Comparison of ENCODE assay signal across 17 cellular contexts in the genomic region with DNA sequence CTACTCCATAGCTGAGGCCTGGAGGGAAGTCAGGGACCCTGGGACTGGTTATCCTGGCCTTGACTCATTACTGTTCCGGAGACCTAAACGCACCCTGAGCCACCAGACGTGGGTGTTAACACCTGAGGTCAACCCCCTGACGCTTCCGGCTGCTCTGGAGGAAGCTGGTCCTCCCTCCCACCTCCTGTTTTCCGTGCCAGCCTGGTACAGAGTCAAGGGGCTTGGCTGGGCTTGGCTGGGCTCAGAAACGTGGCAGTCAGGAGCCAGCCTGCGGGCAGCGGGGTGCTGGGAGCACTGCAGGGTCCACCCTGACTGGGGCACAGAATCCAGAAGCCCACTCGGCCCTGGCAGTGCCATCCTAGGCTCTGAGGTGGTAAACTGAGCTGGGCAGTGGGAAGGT. TPM values are rescaled to one million over a fixed set of nuclear protein-coding genes. Genes with fewer than 3 reads are reported as not detected.
A peak's percentile ranks its signal among the peaks of the same experiment; 100 is the strongest.
DNase-seq lines count a peak whose midpoint lies in the region; ATAC-seq, FAIRE-seq and TF ChIP-seq lines count a peak whose summit lies in the region.
"Had no signal": no experiment of that assay in that cellular context is flagged by ENCODE, and none has a peak within 500 bp of the region (broad histone marks: within the 10 kb centered on the region; RNA-seq: fewer than 3 reads in every experiment).

No MANE protein-coding gene starts in this region.

- no peak for TF ChIP-seq CTCF in activated CD8-positive, alpha-beta T cell treated with anti-CD3 and anti-CD28 coated beads for 36 hours (IDR thresholded peaks at IDR 0.05)
- TF ChIP-seq CTCF in bronchial epithelial cell (IDR thresholded peaks at IDR 0.05; ENCODE audit: insufficient read depth, low read length, severe bottlenecking) (no peak), kidney (IDR thresholded peaks at IDR 0.05; ENCODE audit: borderline replicate concordance, extremely low read depth, insufficient read depth) (no peak), prostate gland (IDR thresholded peaks at IDR 0.05) (no peak)

- no peak overlapping the region for H3K4me3 ChIP-seq in bronchial epithelial cell (ENCODE audit: low read depth, low read length)
- H3K4me3 ChIP-seq in kidney (ENCODE audit: low read length in 2 of 2): no peak overlapping the region
- no peak overlapping the region for H3K4me3 ChIP-seq in prostate gland
- H3K4me3 ChIP-seq: BLaER1 treated with 17β-estradiol and CSF1 and Interleukin-3, amounts not matched to agents 10 nM and 100 nM had no signal

- no peak overlapping the region for H3K27ac Mint-ChIP-seq in activated CD8-positive, alpha-beta T cell treated with anti-CD3 and anti-CD28 coated beads for 36 hours
- no peak overlapping the region for H3K27ac Mint-ChIP-seq in activated CD8-positive, alpha-beta T cell treated with anti-CD3 and anti-CD28 coated beads, Interleukin-2, amount 10 ng/mL, durations not matched to agents 7 days and 5 days
- H3K27ac Mint-ChIP-seq in activated CD4-positive, alpha-beta T cell treated with anti-CD3 and anti-CD28 coated beads, Interleukin-2, amount 10 ng/mL, durations not matched to agents 7 days and 5 days: no peak overlapping the region

- no peaks in the 10 kb centered on the region for H3K36me3 Mint-ChIP-seq in activated CD8-positive, alpha-beta T cell treated with anti-CD3 and anti-CD28 coated beads for 36 hours (ENCODE audit: low read depth)
- H3K36me3 Mint-ChIP-seq in activated CD8-positive, alpha-beta T cell treated with anti-CD3 and anti-CD28 coated beads, Interleukin-2, amount 10 ng/mL, durations not matched to agents 7 days and 5 days (ENCODE audit: low read depth): no peaks in the 10 kb centered on the region
- no peaks in the 10 kb centered on the region for H3K36me3 Mint-ChIP-seq in activated CD4-positive, alpha-beta T cell treated with anti-CD3 and anti-CD28 coated beads, Interleukin-2, amount 10 ng/mL, durations not matched to agents 7 days and 5 days (ENCODE audit: low read depth)

- peak; percentile 30 for ATAC-seq in activated CD8-positive, alpha-beta T cell treated with anti-CD3 and anti-CD28 coated beads for 36 hours
- no peak for ATAC-seq in activated CD8-positive, alpha-beta T cell treated with anti-CD3 and anti-CD28 coated beads, Interleukin-2, amount 10 ng/mL, durations not matched to agents 7 days and 5 days

- H3K4me1 ChIP-seq in kidney (ENCODE audit: control insufficient read depth in 1 of 2, insufficient read depth in 1 of 2, low read depth in 1 of 2, low read length in 2 of 2): peaks cover 8 to 13% of the 10 kb centered on the region in 2 donors
- no peaks in the 10 kb centered on the region for H3K4me1 ChIP-seq in prostate gland (replicated peaks)

- no peak overlapping the region for H3K9ac ChIP-seq in kidney (ENCODE audit: low read length in 2 of 2)
- H3K9ac ChIP-seq: BLaER1 treated with 17β-estradiol and CSF1 and Interleukin-3, amounts not matched to agents 10 nM and 100 nM had no signal

- TF ChIP-seq POLR2A in prostate gland (IDR thresholded peaks at IDR 0.05): no peak

- no peaks in the 10 kb centered on the region for H3K27me3 Mint-ChIP-seq in activated CD8-positive, alpha-beta T cell treated with anti-CD3 and anti-CD28 coated beads for 36 hours
- peaks cover 14% of the 10 kb centered on the region for H3K27me3 Mint-ChIP-seq in activated CD8-positive, alpha-beta T cell treated with anti-CD3 and anti-CD28 coated beads, Interleukin-2, amount 10 ng/mL, durations not matched to agents 7 days and 5 days (ENCODE audit: low read depth)
- H3K27me3 Mint-ChIP-seq in activated CD4-positive, alpha-beta T cell treated with anti-CD3 and anti-CD28 coated beads, Interleukin-2, amount 10 ng/mL, durations not matched to agents 7 days and 5 days: no peaks in the 10 kb centered on the region

- H3K27ac ChIP-seq in kidney (ENCODE audit: low read depth in 2 of 2, low read length in 2 of 2): no peak overlapping the region
- no peak overlapping the region for H3K27ac ChIP-seq in prostate gland
- H3K27ac ChIP-seq: BLaER1 treated with 17β-estradiol and CSF1 and Interleukin-3, amounts not matched to agents 10 nM and 100 nM had no signal

- CTCF ChIA-PET in activated CD8-positive, alpha-beta T cell treated with anti-CD3 and anti-CD28 coated beads for 36 hours (lab: Charles Lee): interaction anchor here (0.5 to 1.9 kb wide), 3 partner anchors 8 to 654 kb away, joined by 3 to 5 read pairs (median 5); no protein-coding TSS in a partner anchor
- CTCF ChIA-PET in activated CD8-positive, alpha-beta T cell treated with anti-CD3 and anti-CD28 coated beads, Interleukin-2, amount 10 ng/mL, durations not matched to agents 7 days and 5 days (lab: Charles Lee): interaction anchor here (1.5 kb wide), 1 partner anchor 26 kb away, joined by 4 read pairs; no protein-coding TSS in a partner anchor
- CTCF ChIA-PET in activated CD4-positive, alpha-beta T cell treated with anti-CD3 and anti-CD28 coated beads, Interleukin-2, amount 10 ng/mL, durations not matched to agents 7 days and 5 days (lab: Charles Lee): interaction anchor here (0.8 to 1.7 kb wide), 7 partner anchors 9 to 132 kb away, joined by 3 to 6 read pairs (median 3); no protein-coding TSS in a partner anchor

- FAIRE-seq in bronchial epithelial cell (lab: Jason Lieb, UNC) (no peak), kidney (lab: Jason Lieb, UNC) (no peak)

- no peaks in the 10 kb centered on the region for H3K4me1 Mint-ChIP-seq in activated CD8-positive, alpha-beta T cell treated with anti-CD3 and anti-CD28 coated beads for 36 hours (ENCODE audit: low read depth)
- peaks cover 13% of the 10 kb centered on the region for H3K4me1 Mint-ChIP-seq in activated CD8-positive, alpha-beta T cell treated with anti-CD3 and anti-CD28 coated beads, Interleukin-2, amount 10 ng/mL, durations not matched to agents 7 days and 5 days (ENCODE audit: low read depth)
- no peaks in the 10 kb centered on the region for H3K4me1 Mint-ChIP-seq in activated CD4-positive, alpha-beta T cell treated with anti-CD3 and anti-CD28 coated beads, Interleukin-2, amount 10 ng/mL, durations not matched to agents 7 days and 5 days

- H3K27me3 ChIP-seq in bronchial epithelial cell (ENCODE audit: control insufficient read depth, insufficient read depth, low read length): no peaks in the 10 kb centered on the region
- H3K27me3 ChIP-seq in prostate gland (replicated peaks; ENCODE audit: insufficient read depth): no peaks in the 10 kb centered on the region
- H3K27me3 ChIP-seq: BLaER1 treated with 17β-estradiol and CSF1 and Interleukin-3, amounts not matched to agents 10 nM and 100 nM had no signal

- H3K36me3 ChIP-seq in bronchial epithelial cell (ENCODE audit: control insufficient read depth, insufficient read depth, low read length) (no peaks in the 10 kb centered on the region), kidney (ENCODE audit: control insufficient read depth in 1 of 2, insufficient read depth in 2 of 2, low read length in 2 of 2) (no peaks in the 10 kb centered on the region), prostate gland (no peaks in the 10 kb centered on the region)
- H3K36me3 ChIP-seq: BLaER1 treated with 17β-estradiol and CSF1 and Interleukin-3, amounts not matched to agents 10 nM and 100 nM had no signal

- WGBS in prostate gland: 68% methylated on average over 10 of the region's 10 CpGs

- no peak for DNase-seq in activated CD8-positive, alpha-beta T cell treated with anti-CD3 and anti-CD28 coated beads for 36 hours
- no peak for DNase-seq in activated CD8-positive, alpha-beta T cell treated with anti-CD3 and anti-CD28 coated beads, Interleukin-2, amount 10 ng/mL, durations not matched to agents 7 days and 5 days
- DNase-seq in bronchial epithelial cell (ENCODE audit: low read depth): peak; percentile 38
- DNase-seq in kidney: peak; percentile 85
- DNase-seq in renal cortical epithelial cell (ENCODE audit: low read depth): peak; percentile 75
- no peak for DNase-seq in prostate gland (ENCODE audit: low spot score)
- no peak for DNase-seq in AG08396 (ENCODE audit: low spot score)
- no peak for DNase-seq in activated CD4-positive, alpha-beta T cell treated with anti-CD3 and anti-CD28 coated beads, Interleukin-2, amount 10 ng/mL, durations not matched to agents 7 days and 5 days
- DNase-seq: 8988T, COR-L47, DMS53, HCEC 1CT, Karpas-422, NCI-H1417 treated with DMSO at 0.1 percent for 48 hours, NCI-H2029 treated with DMSO at 0.1 percent for 48 hours, NCI-H524 treated with DMSO at 0.1 percent for 48 hours had no signal

- no peaks in the 10 kb centered on the region for H3K9me3 Mint-ChIP-seq in activated CD8-positive, alpha-beta T cell treated with anti-CD3 and anti-CD28 coated beads for 36 hours
- H3K9me3 Mint-ChIP-seq in activated CD8-positive, alpha-beta T cell treated with anti-CD3 and anti-CD28 coated beads, Interleukin-2, amount 10 ng/mL, durations not matched to agents 7 days and 5 days (ENCODE audit: insufficient read depth): no peaks in the 10 kb centered on the region
- no peaks in the 10 kb centered on the region for H3K9me3 Mint-ChIP-seq in activated CD4-positive, alpha-beta T cell treated with anti-CD3 and anti-CD28 coated beads, Interleukin-2, amount 10 ng/mL, durations not matched to agents 7 days and 5 days

- H3K9me3 ChIP-seq in kidney (ENCODE audit: control insufficient read depth in 1 of 2, low read length in 2 of 2): no peaks in the 10 kb centered on the region
- H3K9me3 ChIP-seq in prostate gland: no peaks in the 10 kb centered on the region
- H3K9me3 ChIP-seq: BLaER1 treated with 17β-estradiol and CSF1 and Interleukin-3, amounts not matched to agents 10 nM and 100 nM had no signal

- no peak overlapping the region for H3K4me3 Mint-ChIP-seq in activated CD8-positive, alpha-beta T cell treated with anti-CD3 and anti-CD28 coated beads for 36 hours
- no peak overlapping the region for H3K4me3 Mint-ChIP-seq in activated CD8-positive, alpha-beta T cell treated with anti-CD3 and anti-CD28 coated beads, Interleukin-2, amount 10 ng/mL, durations not matched to agents 7 days and 5 days
- no peak overlapping the region for H3K4me3 Mint-ChIP-seq in activated CD4-positive, alpha-beta T cell treated with anti-CD3 and anti-CD28 coated beads, Interleukin-2, amount 10 ng/mL, durations not matched to agents 7 days and 5 days

- POLR2A ChIA-PET in activated CD8-positive, alpha-beta T cell treated with anti-CD3 and anti-CD28 coated beads for 36 hours (lab: Charles Lee): interaction anchor here (1.3 kb wide), 1 partner anchor 14 kb away, joined by 4 read pairs; no protein-coding TSS in a partner anchor
- POLR2A ChIA-PET in activated CD8-positive, alpha-beta T cell treated with anti-CD3 and anti-CD28 coated beads, Interleukin-2, amount 10 ng/mL, durations not matched to agents 7 days and 5 days (lab: Charles Lee): no interaction called here
- POLR2A ChIA-PET in activated CD4-positive, alpha-beta T cell treated with anti-CD3 and anti-CD28 coated beads, Interleukin-2, amount 10 ng/mL, durations not matched to agents 7 days and 5 days (lab: Charles Lee): no interaction called here

- intact Hi-C loops in activated CD8-positive, alpha-beta T cell treated with anti-CD3 and anti-CD28 coated beads for 36 hours (cut with micrococcal nuclease): no loop called here
- intact Hi-C loops in kidney (cut with DNase I): no loop called here
- intact Hi-C loops in prostate gland (cut with DNase I): no loop called here

RNA-seq across cellular contexts. Expression of a gene that starts 2.6 kb away (rescaled TPM):
- not detected for total RNA-seq in activated CD8-positive, alpha-beta T cell treated with anti-CD3 and anti-CD28 coated beads for 36 hours
- total RNA-seq in activated CD8-positive, alpha-beta T cell treated with anti-CD3 and anti-CD28 coated beads, Interleukin-2, amount 10 ng/mL, durations not matched to agents 7 days and 5 days: under 1 TPM; 0.37 to 0.50 TPM
- 42.4 and 202 TPM in 2 replicates for total RNA-seq in bronchial epithelial cell
- 234 TPM for total RNA-seq in kidney
- polyA plus RNA-seq in kidney (ENCODE audit: insufficient read depth, low read depth, low replicate concordance): 27.8 TPM
- 2.4 and 29.2 TPM in 2 replicates for total RNA-seq in renal cortical epithelial cell
- total RNA-seq in prostate gland: 1 to 10 TPM; 1.5 to 6.4 TPM
- total RNA-seq in activated CD4-positive, alpha-beta T cell treated with anti-CD3 and anti-CD28 coated beads, Interleukin-2, amount 10 ng/mL, durations not matched to agents 7 days and 5 days: not detected

RNA-seq across cellular contexts. Expression of a gene that starts 7.3 kb away (rescaled TPM):
- total RNA-seq in activated CD8-positive, alpha-beta T cell treated with anti-CD3 and anti-CD28 coated beads for 36 hours: under 1 TPM; 0.27 to 0.32 TPM
- 1 to 10 TPM; 2.2 to 2.4 TPM for total RNA-seq in activated CD8-positive, alpha-beta T cell treated with anti-CD3 and anti-CD28 coated beads, Interleukin-2, amount 10 ng/mL, durations not matched to agents 7 days and 5 days
- not detected in 2 replicates for total RNA-seq in bronchial epithelial cell
- not detected for total RNA-seq in kidney
- 0.80 TPM for polyA plus RNA-seq in kidney (ENCODE audit: insufficient read depth, low read depth, low replicate concordance)
- total RNA-seq in renal cortical epithelial cell: not detected in 2 replicates
- total RNA-seq in prostate gland: under 1 TPM in 1 of 2 donors, not detected in 1; 0.09 TPM
- total RNA-seq in activated CD4-positive, alpha-beta T cell treated with anti-CD3 and anti-CD28 coated beads, Interleukin-2, amount 10 ng/mL, durations not matched to agents 7 days and 5 days: under 1 TPM; 0.27 TPM

Comparison
In these comparisons a context has a peak if more than half of its experiments do, and no peak if none do; other contexts are left out.
1. DNase-seq: peak in bronchial epithelial cell (single experiment), kidney (single experiment) and renal cortical epithelial cell (single experiment); none in activated CD8-positive, alpha-beta T cell treated with anti-CD3 and anti-CD28 coated beads for 36 hours (single experiment), activated CD8-positive, alpha-beta T cell treated with anti-CD3 and anti-CD28 coated beads, Interleukin-2, amount 10 ng/mL, durations not matched to agents 7 days and 5 days (single experiment), prostate gland (single experiment), AG08396 (single experiment) and activated CD4-positive, alpha-beta T cell treated with anti-CD3 and anti-CD28 coated beads, Interleukin-2, amount 10 ng/mL, durations not matched to agents 7 days and 5 days (single experiment).